9 cellular contexts compared by ENCODE assay signal in genomic region chr7:99521399-99521798, GRCh38.
"Had no signal": no experiment of that assay in that cellular context is flagged by ENCODE, and none has a peak within 500 bp of the region (broad histone marks: within the 10 kb centered on the region; RNA-seq: fewer than 3 reads in every experiment).

No MANE protein-coding gene starts in this region.

- H2AFZ ChIP-seq: GM23248 had no signal

- H3K4me1 ChIP-seq: HAP-1 had no signal

- H3K27ac ChIP-seq: GM23248, KMS-11 had no signal

- H3K9ac ChIP-seq: GM23248, KMS-11 had no signal

- H3K9me3 ChIP-seq: HAP-1 had no signal

- H3K4me3 ChIP-seq: GM23248, HAP-1 had no signal

- DNase-seq: GM23248, GOT3, H7, IMR-90, KBM-7 had no signal

- ATAC-seq: HCT116 had no signal

- H3K4me2 ChIP-seq: KMS-11 had no signal

- FAIRE-seq: HTR-8/SVneo had no signal
